In the genomic region with DNA sequence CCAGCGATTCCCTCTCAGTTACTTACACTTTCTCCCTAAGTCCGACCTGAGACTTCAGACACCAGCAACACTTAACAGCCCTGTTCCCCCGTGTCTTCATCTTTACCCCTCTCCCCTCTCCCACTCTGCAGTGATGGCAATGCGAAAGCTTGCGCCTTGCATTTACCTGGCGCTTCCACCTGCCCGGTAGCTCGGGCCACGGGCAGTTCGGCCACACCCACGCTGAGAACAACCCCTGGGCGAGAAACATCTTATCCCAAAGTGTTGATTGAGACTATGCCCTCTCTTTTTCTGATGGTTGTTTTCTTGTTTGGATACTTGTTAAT, we compare ENCODE assay signal across 8 cellular contexts. TPM values are rescaled to one million over a fixed set of nuclear protein-coding genes. Genes with fewer than 3 reads are reported as not detected.
DNase-seq lines count a peak whose midpoint lies in the region; ATAC-seq and TF ChIP-seq lines count a peak whose summit lies in the region.

No MANE protein-coding gene starts in this region.

- peak; percentile 1 for ATAC-seq in HG03103 (IDR thresholded peaks at IDR 0.05; ENCODE audit: low read depth, unreplicated experiment)

- H3K9me3 ChIP-seq in adrenal gland (replicated peaks in 1 of 3) (no peaks in the 10 kb centered on the region), liver (ENCODE audit: control insufficient read depth in 4 of 4, low read length in 3 of 4) (no peaks in the 10 kb centered on the region)

- TF ChIP-seq CTCF in GM12865 (IDR thresholded peaks at IDR 0.05; ENCODE audit: insufficient read depth, low read depth, low read length, missing control alignments) (no peak), adrenal gland (IDR thresholded peaks at IDR 0.05) (no peak), liver (IDR thresholded peaks at IDR 0.05; ENCODE audit: low read depth, low read length, missing input control) (no peak)

- H3K9ac ChIP-seq in liver (ENCODE audit: low read depth in 1 of 2, low read length in 2 of 2), result peak overlapping the region in 1 of 2 donors; percentile 86

- H3K4me1 ChIP-seq in adrenal gland (replicated peaks in 1 of 2) (peaks cover 0 to 19% of the 10 kb centered on the region in 2 donors), liver (ENCODE audit: control insufficient read depth in 4 of 4, insufficient read depth in 4 of 4, low read length in 3 of 4) (peaks cover 2 to 12% (median 4%) of the 10 kb centered on the region in 4 donors)

- DNase-seq in GM12865 (ENCODE audit: low read depth), result no peak
- peak in 1 of 7 donors; percentile 17 for DNase-seq in adrenal gland
- no peak for DNase-seq in CD1c-positive myeloid dendritic cell (ENCODE audit: extremely low spot score)
- no peak for DNase-seq in NOMO-1 treated with DMSO at 0.1 percent for 48 hours (lab: John Stamatoyannopoulos, UW; ENCODE audit: unreplicated experiment)
- no peak for DNase-seq in activated CD4-positive, CD25-positive, alpha-beta regulatory T cell (lab: John Stamatoyannopoulos, UW)
- DNase-seq in NCI-H1048 (lab: John Stamatoyannopoulos, UW), result no peak

- no peak for TF ChIP-seq RAD21 in liver (IDR thresholded peaks at IDR 0.05)

- H3K36me3 ChIP-seq in adrenal gland (replicated peaks in 1 of 2) (peaks cover 0 to 4% of the 10 kb centered on the region in 2 donors), liver (ENCODE audit: control insufficient read depth in 4 of 4, insufficient read depth in 3 of 4, low read depth in 1 of 4, low read length in 3 of 4) (peaks cover 0 to 7% (median 0%) of the 10 kb centered on the region in 4 donors)

- peak overlapping the region in 4 of 5 donors; percentile 49 to 87 (median 68) for H3K27ac ChIP-seq in adrenal gland
- peak overlapping the region; percentile 42 to 60 for H3K27ac ChIP-seq in liver (ENCODE audit: low read depth in 1 of 2, low read length in 2 of 2)

- peak overlapping the region; percentile 76 for H3K4me3 ChIP-seq in GM12865 (ENCODE audit: low read depth, low read length)
- H3K4me3 ChIP-seq in adrenal gland, result peak overlapping the region; percentile 48 to 95 (median 73)
- H3K4me3 ChIP-seq in liver (ENCODE audit: low read depth in 1 of 3, low read length in 3 of 3), result peak overlapping the region; percentile 85 to 91 (median 89)

- intact Hi-C loops in adrenal gland (cut with DNase I), result no loop called here

- no peak for TF ChIP-seq POLR2A in adrenal gland (IDR thresholded peaks at IDR 0.05)

- 0 to 2% (median 1%) methylated on average over 12 of the region's 12 CpGs for WGBS in adrenal gland, 4 donors
- 1% methylated on average over 12 of the region's 12 CpGs for WGBS in liver

- H3K27me3 ChIP-seq in adrenal gland (no peaks in the 10 kb centered on the region), liver (ENCODE audit: control insufficient read depth in 4 of 4, insufficient read depth in 4 of 4, low read length in 3 of 4) (no peaks in the 10 kb centered on the region)

TF ChIP-seq in liver, 16 proteins besides CTCF, POLR2A, EP300 and RAD21:
- TF ChIP-seq GABPA (IDR thresholded peaks at IDR 0.05 in 1 of 2, conservative IDR thresholded peaks at IDR 0.05 in 1 of 2), result no peak
- TF ChIP-seq HNF4G (IDR thresholded peaks at IDR 0.05), result no peak
- TF ChIP-seq TAF1 (conservative IDR thresholded peaks at IDR 0.05), result no peak
- TF ChIP-seq, protein P1, sequence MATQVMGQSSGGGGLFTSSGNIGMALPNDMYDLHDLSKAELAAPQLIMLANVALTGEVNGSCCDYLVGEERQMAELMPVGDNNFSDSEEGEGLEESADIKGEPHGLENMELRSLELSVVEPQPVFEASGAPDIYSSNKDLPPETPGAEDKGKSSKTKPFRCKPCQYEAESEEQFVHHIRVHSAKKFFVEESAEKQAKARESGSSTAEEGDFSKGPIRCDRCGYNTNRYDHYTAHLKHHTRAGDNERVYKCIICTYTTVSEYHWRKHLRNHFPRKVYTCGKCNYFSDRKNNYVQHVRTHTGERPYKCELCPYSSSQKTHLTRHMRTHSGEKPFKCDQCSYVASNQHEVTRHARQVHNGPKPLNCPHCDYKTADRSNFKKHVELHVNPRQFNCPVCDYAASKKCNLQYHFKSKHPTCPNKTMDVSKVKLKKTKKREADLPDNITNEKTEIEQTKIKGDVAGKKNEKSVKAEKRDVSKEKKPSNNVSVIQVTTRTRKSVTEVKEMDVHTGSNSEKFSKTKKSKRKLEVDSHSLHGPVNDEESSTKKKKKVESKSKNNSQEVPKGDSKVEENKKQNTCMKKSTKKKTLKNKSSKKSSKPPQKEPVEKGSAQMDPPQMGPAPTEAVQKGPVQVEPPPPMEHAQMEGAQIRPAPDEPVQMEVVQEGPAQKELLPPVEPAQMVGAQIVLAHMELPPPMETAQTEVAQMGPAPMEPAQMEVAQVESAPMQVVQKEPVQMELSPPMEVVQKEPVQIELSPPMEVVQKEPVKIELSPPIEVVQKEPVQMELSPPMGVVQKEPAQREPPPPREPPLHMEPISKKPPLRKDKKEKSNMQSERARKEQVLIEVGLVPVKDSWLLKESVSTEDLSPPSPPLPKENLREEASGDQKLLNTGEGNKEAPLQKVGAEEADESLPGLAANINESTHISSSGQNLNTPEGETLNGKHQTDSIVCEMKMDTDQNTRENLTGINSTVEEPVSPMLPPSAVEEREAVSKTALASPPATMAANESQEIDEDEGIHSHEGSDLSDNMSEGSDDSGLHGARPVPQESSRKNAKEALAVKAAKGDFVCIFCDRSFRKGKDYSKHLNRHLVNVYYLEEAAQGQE (IDR thresholded peaks at IDR 0.05), result no peak
- TF ChIP-seq SP1 (IDR thresholded peaks at IDR 0.05), result no peak
- TF ChIP-seq, protein P2, sequence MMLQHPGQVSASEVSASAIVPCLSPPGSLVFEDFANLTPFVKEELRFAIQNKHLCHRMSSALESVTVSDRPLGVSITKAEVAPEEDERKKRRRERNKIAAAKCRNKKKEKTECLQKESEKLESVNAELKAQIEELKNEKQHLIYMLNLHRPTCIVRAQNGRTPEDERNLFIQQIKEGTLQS (IDR thresholded peaks at IDR 0.05), result no peak
- no peak for TF ChIP-seq NR2F2 (IDR thresholded peaks at IDR 0.05)
- no peak for TF ChIP-seq EGR1 (IDR thresholded peaks at IDR 0.05; ENCODE audit: low read depth in 2 of 2)
- TF ChIP-seq, protein P3, sequence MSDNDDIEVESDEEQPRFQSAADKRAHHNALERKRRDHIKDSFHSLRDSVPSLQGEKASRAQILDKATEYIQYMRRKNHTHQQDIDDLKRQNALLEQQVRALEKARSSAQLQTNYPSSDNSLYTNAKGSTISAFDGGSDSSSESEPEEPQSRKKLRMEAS (IDR thresholded peaks at IDR 0.05), result no peak
- no peak for TF ChIP-seq FOXA2 (IDR thresholded peaks at IDR 0.05)
- TF ChIP-seq JUND (IDR thresholded peaks at IDR 0.05), result no peak
- TF ChIP-seq FOXA1 (IDR thresholded peaks at IDR 0.05), result no peak
- TF ChIP-seq YY1 (IDR thresholded peaks at IDR 0.05), result no peak
- TF ChIP-seq, protein P4, sequence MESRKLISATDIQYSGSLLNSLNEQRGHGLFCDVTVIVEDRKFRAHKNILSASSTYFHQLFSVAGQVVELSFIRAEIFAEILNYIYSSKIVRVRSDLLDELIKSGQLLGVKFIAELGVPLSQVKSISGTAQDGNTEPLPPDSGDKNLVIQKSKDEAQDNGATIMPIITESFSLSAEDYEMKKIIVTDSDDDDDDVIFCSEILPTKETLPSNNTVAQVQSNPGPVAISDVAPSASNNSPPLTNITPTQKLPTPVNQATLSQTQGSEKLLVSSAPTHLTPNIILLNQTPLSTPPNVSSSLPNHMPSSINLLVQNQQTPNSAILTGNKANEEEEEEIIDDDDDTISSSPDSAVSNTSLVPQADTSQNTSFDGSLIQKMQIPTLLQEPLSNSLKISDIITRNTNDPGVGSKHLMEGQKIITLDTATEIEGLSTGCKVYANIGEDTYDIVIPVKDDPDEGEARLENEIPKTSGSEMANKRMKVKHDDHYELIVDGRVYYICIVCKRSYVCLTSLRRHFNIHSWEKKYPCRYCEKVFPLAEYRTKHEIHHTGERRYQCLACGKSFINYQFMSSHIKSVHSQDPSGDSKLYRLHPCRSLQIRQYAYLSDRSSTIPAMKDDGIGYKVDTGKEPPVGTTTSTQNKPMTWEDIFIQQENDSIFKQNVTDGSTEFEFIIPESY (IDR thresholded peaks at IDR 0.05), result no peak
- TF ChIP-seq HNF4A (conservative IDR thresholded peaks at IDR 0.05), result no peak
- TF ChIP-seq RXRA (IDR thresholded peaks at IDR 0.05), result no peak

RNA-seq across cellular contexts. Expression of a gene that starts 0.6 kb away (rescaled TPM):
- total RNA-seq in adrenal gland, result 10 to 100 TPM; 31.2 to 88.3 (median 41.1) TPM
- polyA plus RNA-seq in adrenal gland, result 10 to 100 TPM; 16.7 to 70.8 (median 18.6) TPM
- 10 to 100 TPM; 22.6 to 46.4 TPM for total RNA-seq in liver
- polyA plus RNA-seq in liver, result 10 to 100 TPM; 16.3 to 19.9 TPM
